In genomic region chr1:17798011-17798410, GRCh38 we compare ENCODE assay signal across 17 cellular contexts. TPM values are rescaled to one million over a fixed set of nuclear protein-coding genes. Genes with fewer than 3 reads are reported as not detected.
DNase-seq lines count a peak whose midpoint lies in the region; ATAC-seq and TF ChIP-seq lines count a peak whose summit lies in the region.
"Had no signal": no experiment of that assay in that cellular context is flagged by ENCODE, and none has a peak within 500 bp of the region (broad histone marks: within the 10 kb centered on the region; RNA-seq: fewer than 3 reads in every experiment).

No MANE protein-coding gene starts in this region.

- 60 to 73% (median 71%) methylated on average over 7 of the region's 7 CpGs for WGBS in stomach, 5 donors

- TF ChIP-seq POLR2A in stomach (IDR thresholded peaks at IDR 0.05) = no peak

- peaks cover 12 to 25% of the 10 kb centered on the region in 2 donors for H3K27me3 Mint-ChIP-seq in natural killer cell (ENCODE audit: low read depth in 2 of 2)

- H3K36me3 Mint-ChIP-seq in natural killer cell = no peaks in the 10 kb centered on the region
- H3K36me3 Mint-ChIP-seq: CD14-positive monocyte; CD8-positive, alpha-beta T cell; IgD-negative memory B cell had no signal

- no peaks in the 10 kb centered on the region for H3K4me1 ChIP-seq in stomach
- no peaks in the 10 kb centered on the region for H3K4me1 ChIP-seq in left ventricle myocardium inferior
- H3K4me1 ChIP-seq: BE2C had no signal

- no peaks in the 10 kb centered on the region for H3K4me1 Mint-ChIP-seq in natural killer cell
- H3K4me1 Mint-ChIP-seq: IgD-negative memory B cell had no signal

- TF ChIP-seq CTCF in stomach (IDR thresholded peaks at IDR 0.05) = no peak
- no peak for TF ChIP-seq CTCF in natural killer cell (IDR thresholded peaks at IDR 0.05)
- no peak for TF ChIP-seq CTCF in left ventricle myocardium inferior (IDR thresholded peaks at IDR 0.05; ENCODE audit: borderline replicate concordance)

- H3K9me3 ChIP-seq in stomach = no peaks in the 10 kb centered on the region
- H3K9me3 ChIP-seq in left ventricle myocardium inferior (replicated peaks) = no peaks in the 10 kb centered on the region
- H3K9me3 ChIP-seq: BE2C had no signal

- no peak overlapping the region for H3K27ac Mint-ChIP-seq in natural killer cell
- H3K27ac Mint-ChIP-seq: CD14-positive monocyte; CD8-positive, alpha-beta T cell; IgD-negative memory B cell had no signal

- DNase-seq in EL = peak; percentile 18
- DNase-seq in NCI-H226 = peak; percentile 25
- DNase-seq in myocyte (ENCODE audit: low read depth) = peak; percentile 3
- DNase-seq in stomach = peak; percentile 8
- no peak for DNase-seq in natural killer cell
- no peak for DNase-seq in NCI-H1930 (lab: John Stamatoyannopoulos, UW)
- DNase-seq in left ventricle myocardium inferior = no peak
- DNase-seq: BE2C; CD8-positive, alpha-beta T cell; COR-L47; DMS153; DND-41; GF-D8; HCEC 1CT had no signal

- H3K4me3 Mint-ChIP-seq in natural killer cell = no peak overlapping the region
- H3K4me3 Mint-ChIP-seq: CD14-positive monocyte; CD8-positive, alpha-beta T cell; IgD-negative memory B cell had no signal

- H3K4me3 ChIP-seq in stomach = no peak overlapping the region
- no peak overlapping the region for H3K4me3 ChIP-seq in left ventricle myocardium inferior

- H3K36me3 ChIP-seq in stomach (no peaks in the 10 kb centered on the region), left ventricle myocardium inferior (no peaks in the 10 kb centered on the region)
- H3K36me3 ChIP-seq: BE2C had no signal

- intact Hi-C loops in stomach (cut with DNase I; ENCODE audit: low total_unique reads) = no loop called here
- intact Hi-C loops in natural killer cell (cut with micrococcal nuclease) = no loop called here
- intact Hi-C loops in left ventricle myocardium inferior (cut with micrococcal nuclease) = no loop called here

- H3K9me3 Mint-ChIP-seq in natural killer cell = no peaks in the 10 kb centered on the region
- H3K9me3 Mint-ChIP-seq: CD8-positive, alpha-beta T cell had no signal

- TF ChIP-seq EP300 in stomach (IDR thresholded peaks at IDR 0.05) = no peak

- ATAC-seq in natural killer cell (no peak), GM18870 (IDR thresholded peaks at IDR 0.05; ENCODE audit: unreplicated experiment) (no peak)
- ATAC-seq: CD8-positive, alpha-beta T cell had no signal

- H3K27me3 ChIP-seq in stomach = peaks cover 0 to 43% (median 8%) of the 10 kb centered on the region in 3 donors
- peaks cover 88% of the 10 kb centered on the region for H3K27me3 ChIP-seq in left ventricle myocardium inferior (ENCODE audit: low read depth)
- H3K27me3 ChIP-seq: BE2C had no signal

- H3K27ac ChIP-seq in stomach (no peak overlapping the region), left ventricle myocardium inferior (replicated peaks) (no peak overlapping the region)

RNA-seq across cellular contexts. Expression of gene ACTL8, which starts 42.9 kb away (rescaled TPM):
- total RNA-seq in myocyte (not detected in 2 replicates), stomach (not detected), natural killer cell (not detected), left ventricle myocardium inferior (not detected)
- polyA plus RNA-seq in myocyte (2012) = not detected
- not detected for polyA plus RNA-seq in stomach
- total RNA-seq: CD8-positive, alpha-beta T cell had no signal
- polyA plus RNA-seq: CD14-positive monocyte, IgD-negative memory B cell had no signal

Comparison
In these comparisons a context has a peak if more than half of its experiments do, and no peak if none do; other contexts are left out.
1. DNase-seq: peak in EL (single experiment), NCI-H226 (single experiment), myocyte (single experiment) and stomach (single experiment); none in natural killer cell (single experiment), NCI-H1930 (0 of 2) and left ventricle myocardium inferior (single experiment).